In genomic region chr5:57692582-57693487, GRCh38 we compare ENCODE assay signal across 1 cellular context.
TF ChIP-seq lines count a peak whose summit lies in the region.

No MANE protein-coding gene starts in this region.

TF ChIP-seq in HepG2, 621 proteins besides CTCF, POLR2A, EP300 and RAD21 (continued from another document and continues in another):
- TF ChIP-seq ZHX2 (IDR thresholded peaks at IDR 0.05; ENCODE audit: low read depth) (no peak), ZHX2 (CRISPR knock-in tag; IDR thresholded peaks at IDR 0.05; ENCODE audit: borderline replicate concordance) (no peak), ZNF383 (CRISPR knock-in tag; IDR thresholded peaks at IDR 0.05; ENCODE audit: borderline replicate concordance) (no peak), NCOA1 (CRISPR knock-in tag; IDR thresholded peaks at IDR 0.05) (no peak), NFE2L1 (CRISPR knock-in tag; IDR thresholded peaks at IDR 0.05; ENCODE audit: borderline replicate concordance) (no peak), ONECUT2 (CRISPR knock-in tag; IDR thresholded peaks at IDR 0.05) (0 out of 2 replicates have a peak, but pooled peaks have one; percentile 5), ZNF142 (CRISPR knock-in tag; IDR thresholded peaks at IDR 0.05) (no peak), ZC3H4 (CRISPR knock-in tag; IDR thresholded peaks at IDR 0.05; ENCODE audit: borderline replicate concordance) (no peak), TFAP4 (IDR thresholded peaks at IDR 0.05; ENCODE audit: borderline replicate concordance, low read depth) (peak; percentile 76), CBX1 (IDR thresholded peaks at IDR 0.05; ENCODE audit: low read depth) (no peak), SP4 (CRISPR knock-in tag; IDR thresholded peaks at IDR 0.05) (no peak), MEF2D (CRISPR knock-in tag; IDR thresholded peaks at IDR 0.05) (no peak), ZNF549 (CRISPR knock-in tag; IDR thresholded peaks at IDR 0.05) (no peak), ZNF710 (CRISPR knock-in tag; IDR thresholded peaks at IDR 0.05; ENCODE audit: borderline replicate concordance) (no peak), ZNF331 (CRISPR knock-in tag; IDR thresholded peaks at IDR 0.05) (peak; percentile 70; the same call in 1 of the 2 replicates), ZNF441 (CRISPR knock-in tag; IDR thresholded peaks at IDR 0.05; ENCODE audit: borderline replicate concordance) (no peak), STAT5B (CRISPR knock-in tag; IDR thresholded peaks at IDR 0.05) (no peak), PBX3 (CRISPR knock-in tag; IDR thresholded peaks at IDR 0.05; ENCODE audit: borderline replicate concordance) (no peak), MXD1 (CRISPR knock-in tag; IDR thresholded peaks at IDR 0.05) (no peak), DPF2 (CRISPR knock-in tag; IDR thresholded peaks at IDR 0.05; ENCODE audit: borderline replicate concordance, low read depth) (peak; percentile 83; the same call in 1 of the 2 replicates), ZNF234 (CRISPR knock-in tag; conservative IDR thresholded peaks at IDR 0.05) (no peak), ZSCAN5A (CRISPR knock-in tag; IDR thresholded peaks at IDR 0.05; ENCODE audit: borderline replicate concordance) (no peak), ZNF530 (CRISPR knock-in tag; IDR thresholded peaks at IDR 0.05; ENCODE audit: low read depth) (no peak), ZNF124 (CRISPR knock-in tag; IDR thresholded peaks at IDR 0.05) (no peak), ZNF761 (CRISPR knock-in tag; conservative IDR thresholded peaks at IDR 0.05) (no peak), MED13 (CRISPR knock-in tag; IDR thresholded peaks at IDR 0.05) (no peak), ZBTB7B (CRISPR knock-in tag; IDR thresholded peaks at IDR 0.05) (no peak), FOXM1 (CRISPR knock-in tag; IDR thresholded peaks at IDR 0.05) (no peak), ZBTB43 (CRISPR knock-in tag; conservative IDR thresholded peaks at IDR 0.05) (no peak), ZNF737 (CRISPR knock-in tag; IDR thresholded peaks at IDR 0.05; ENCODE audit: borderline replicate concordance) (no peak), MLLT10 (CRISPR knock-in tag; IDR thresholded peaks at IDR 0.05) (no peak), ZNF317 (CRISPR knock-in tag; IDR thresholded peaks at IDR 0.05) (no peak), NFRKB (IDR thresholded peaks at IDR 0.05) (no peak), ZXDC (CRISPR knock-in tag; IDR thresholded peaks at IDR 0.05) (no peak), SP2 (CRISPR knock-in tag; IDR thresholded peaks at IDR 0.05) (no peak), TERF1 (CRISPR knock-in tag; IDR thresholded peaks at IDR 0.05) (no peak), SMC3 (IDR thresholded peaks at IDR 0.05; ENCODE audit: low read length) (no peak), ZKSCAN5 (CRISPR knock-in tag; IDR thresholded peaks at IDR 0.05) (no peak)
